Comparison of ENCODE assay signal across 8 cellular contexts in genomic region chr2:222167762-222168161, GRCh38.
"Had no signal": no experiment of that assay in that cellular context is flagged by ENCODE, and none has a peak within 500 bp of the region (broad histone marks: within the 10 kb centered on the region; RNA-seq: fewer than 3 reads in every experiment).

No MANE protein-coding gene starts in this region.

- H3K27ac ChIP-seq: HL-60 had no signal

- H3K4me3 Mint-ChIP-seq: GM23338, H9, HFFc6, IgD-negative memory B cell had no signal

- ATAC-seq: GM23338, K562 had no signal

- H3K4me3 ChIP-seq: GM23338, K562 had no signal

- H3K9me3 Mint-ChIP-seq: GM23338, H9, HFFc6 had no signal

- H3K36me3 Mint-ChIP-seq: IgD-negative memory B cell had no signal

- H3K27me3 Mint-ChIP-seq: IgD-negative memory B cell had no signal

- H3K4me2 ChIP-seq: GM23338 had no signal

- DNase-seq: H9, HCEC 1CT, HFFc6, KG1 had no signal

- H2AFZ ChIP-seq: GM23338 had no signal

- H3K4me1 Mint-ChIP-seq: IgD-negative memory B cell had no signal

- H3K27ac Mint-ChIP-seq: GM23338, HFFc6, IgD-negative memory B cell had no signal
